ENCODE assay signal across 8 cellular contexts in the genomic region with DNA sequence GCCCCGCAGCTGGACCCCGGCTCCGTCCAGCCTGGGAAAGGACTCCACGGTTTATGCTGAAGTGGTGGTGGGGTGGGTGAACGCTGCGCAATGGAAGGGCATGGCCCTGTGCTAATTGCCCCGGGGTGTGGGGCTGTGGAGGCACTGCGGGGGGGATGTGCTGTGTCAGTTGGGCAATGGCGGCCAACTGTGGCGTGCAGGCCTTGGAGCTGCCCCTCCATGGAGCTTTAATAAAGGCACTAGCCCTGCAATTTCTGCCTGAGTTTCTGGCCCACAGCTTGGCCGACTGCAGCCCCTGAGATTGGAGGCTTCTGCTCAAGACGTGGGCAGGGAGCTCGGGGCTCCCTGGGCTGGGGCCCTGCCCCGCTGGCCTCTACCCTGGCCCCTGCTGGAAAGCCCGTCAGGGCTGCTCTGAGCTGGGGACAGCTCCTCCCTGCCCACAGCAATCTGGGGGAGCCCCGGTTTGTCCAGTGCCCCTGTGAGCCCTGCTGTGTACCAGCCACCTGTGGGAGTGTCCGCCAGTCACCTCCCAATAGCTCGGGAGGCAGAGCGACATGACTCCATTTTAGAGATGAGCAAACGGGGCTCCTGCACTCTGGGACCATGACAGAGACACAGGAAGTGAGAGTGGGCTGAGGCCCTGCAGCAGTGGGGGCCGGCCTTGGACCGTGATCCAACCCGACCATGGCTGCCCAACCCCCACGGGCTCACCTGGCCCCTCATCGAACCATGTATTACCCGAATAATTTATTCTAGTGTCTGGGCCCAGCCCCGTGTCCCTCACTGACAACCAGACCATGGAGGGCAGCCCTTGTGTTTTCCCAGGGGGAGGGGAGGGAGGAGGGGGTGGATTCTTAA. TPM values are rescaled to one million over a fixed set of nuclear protein-coding genes. Genes with fewer than 3 reads are reported as not detected.
A peak's percentile ranks its signal among the peaks of the same experiment; 100 is the strongest.
DNase-seq lines count a peak whose midpoint lies in the region; ATAC-seq and TF ChIP-seq lines count a peak whose summit lies in the region.

No MANE protein-coding gene starts in this region.

- H3K4me1 ChIP-seq in skeletal muscle tissue (ENCODE audit: control insufficient read depth in 3 of 3, insufficient read depth in 3 of 3, low read length in 3 of 3): peaks cover 38 to 47% (median 39%) of the 10 kb centered on the region in 3 donors

- ATAC-seq in activated CD8-positive, alpha-beta T cell treated with anti-CD3 and anti-CD28 coated beads for 36 hours: peak; percentile 50
- no peak for ATAC-seq in GM18870 (IDR thresholded peaks at IDR 0.05; ENCODE audit: unreplicated experiment)
- no peak for ATAC-seq in GM18861 (IDR thresholded peaks at IDR 0.05; ENCODE audit: unreplicated experiment)

- H3K4me1 Mint-ChIP-seq in activated CD8-positive, alpha-beta T cell treated with anti-CD3 and anti-CD28 coated beads for 36 hours (ENCODE audit: low read depth): peaks cover 23% of the 10 kb centered on the region

- DNase-seq in DMS53 (lab: John Stamatoyannopoulos, UW): peak; percentile 72
- peak; percentile 53 for DNase-seq in HK-2 (ENCODE audit: unreplicated experiment)
- peak; percentile 95 for DNase-seq in activated CD8-positive, alpha-beta T cell treated with anti-CD3 and anti-CD28 coated beads for 36 hours
- DNase-seq in germinal center (ENCODE audit: low spot score): peak; percentile 72
- no peak for DNase-seq in mucosa of gallbladder (ENCODE audit: low spot score)

- peak overlapping the region; percentile 90 for H3K27ac ChIP-seq in skeletal muscle tissue (ENCODE audit: low read depth, low read length)

- H3K4me3 ChIP-seq in skeletal muscle tissue (ENCODE audit: low read length in 3 of 3): peak overlapping the region; percentile 23 to 61 (median 51)

- no peak for TF ChIP-seq CTCF in activated CD8-positive, alpha-beta T cell treated with anti-CD3 and anti-CD28 coated beads for 36 hours (IDR thresholded peaks at IDR 0.05)

- intact Hi-C loops in activated CD8-positive, alpha-beta T cell treated with anti-CD3 and anti-CD28 coated beads for 36 hours (cut with micrococcal nuclease): loop anchor here (5.0 kb wide), 2 partner anchors 40 to 135 kb away; partner anchors contain the start of genes PEX10 and PRXL2B

- peak overlapping the region; percentile 98 for H3K27ac Mint-ChIP-seq in activated CD8-positive, alpha-beta T cell treated with anti-CD3 and anti-CD28 coated beads for 36 hours

- peaks cover 33 to 50% (median 37%) of the 10 kb centered on the region in 3 donors for H3K27me3 ChIP-seq in skeletal muscle tissue (ENCODE audit: control insufficient read depth in 3 of 3, insufficient read depth in 3 of 3, low read length in 3 of 3)

- H3K36me3 Mint-ChIP-seq in activated CD8-positive, alpha-beta T cell treated with anti-CD3 and anti-CD28 coated beads for 36 hours (ENCODE audit: low read depth): no peaks in the 10 kb centered on the region

- no peaks in the 10 kb centered on the region for H3K9me3 Mint-ChIP-seq in activated CD8-positive, alpha-beta T cell treated with anti-CD3 and anti-CD28 coated beads for 36 hours

- H3K4me3 Mint-ChIP-seq in activated CD8-positive, alpha-beta T cell treated with anti-CD3 and anti-CD28 coated beads for 36 hours: peak overlapping the region; percentile 83

- POLR2A ChIA-PET in activated CD8-positive, alpha-beta T cell treated with anti-CD3 and anti-CD28 coated beads for 36 hours (lab: Charles Lee): interaction anchor here (0.7 to 8.3 kb wide), 12 partner anchors 9 to 342 kb away, joined by 3 to 138 read pairs (median 5); partner anchors contain the start of genes HES5, PANK4, PEX10 and PRXL2B

- no peaks in the 10 kb centered on the region for H3K36me3 ChIP-seq in skeletal muscle tissue (ENCODE audit: control insufficient read depth in 3 of 3, insufficient read depth in 3 of 3, low read length in 3 of 3)

- CTCF ChIA-PET in activated CD8-positive, alpha-beta T cell treated with anti-CD3 and anti-CD28 coated beads for 36 hours (lab: Charles Lee): interaction anchor here (0.6 to 2.8 kb wide), 14 partner anchors 9 to 311 kb away, joined by 3 to 30 read pairs (median 6); partner anchors contain the start of genes HES5, PANK4 and TNFRSF14

- H3K9me3 ChIP-seq in skeletal muscle tissue (ENCODE audit: control insufficient read depth in 3 of 3, low read length in 3 of 3): no peaks in the 10 kb centered on the region

- no peaks in the 10 kb centered on the region for H3K27me3 Mint-ChIP-seq in activated CD8-positive, alpha-beta T cell treated with anti-CD3 and anti-CD28 coated beads for 36 hours

- peak overlapping the region; percentile 38 to 81 (median 43) for H3K9ac ChIP-seq in skeletal muscle tissue (ENCODE audit: low read depth in 1 of 3, low read length in 3 of 3)

RNA-seq across cellular contexts. Expression of gene TNFRSF14, which starts 8.7 kb away (rescaled TPM):
- 100 to 1,000 TPM; 134 to 140 TPM for total RNA-seq in activated CD8-positive, alpha-beta T cell treated with anti-CD3 and anti-CD28 coated beads for 36 hours
- 11.5 TPM for total RNA-seq in skeletal muscle tissue
- 231 TPM for total RNA-seq in mucosa of gallbladder

RNA-seq across cellular contexts. Expression of gene HES5, which starts 17.4 kb away (rescaled TPM):
- not detected for total RNA-seq in activated CD8-positive, alpha-beta T cell treated with anti-CD3 and anti-CD28 coated beads for 36 hours
- total RNA-seq in skeletal muscle tissue (1.6 TPM), mucosa of gallbladder (0.20 TPM)

RNA-seq across cellular contexts. Expression of gene PANK4, which starts 21.0 kb away (rescaled TPM):
- total RNA-seq in activated CD8-positive, alpha-beta T cell treated with anti-CD3 and anti-CD28 coated beads for 36 hours: 10 to 100 TPM; 39.0 to 40.6 TPM
- 26.1 TPM for total RNA-seq in skeletal muscle tissue
- 39.9 TPM for total RNA-seq in mucosa of gallbladder

RNA-seq across cellular contexts. Expression of gene PRXL2B, which starts 39.1 kb away (rescaled TPM):
- total RNA-seq in activated CD8-positive, alpha-beta T cell treated with anti-CD3 and anti-CD28 coated beads for 36 hours: 10 to 100 TPM; 39.1 to 43.6 TPM
- total RNA-seq in skeletal muscle tissue (5.7 TPM), mucosa of gallbladder (133 TPM)

Comparison
In these comparisons a context has a peak if more than half of its experiments do, and no peak if none do; other contexts are left out.
1. RNA of gene TNFRSF14, which starts 8.7 kb away (total RNA-seq): 231 TPM in mucosa of gallbladder (single experiment) and 134 to 140 TPM in activated CD8-positive, alpha-beta T cell treated with anti-CD3 and anti-CD28 coated beads for 36 hours; 11.5 TPM in skeletal muscle tissue (single experiment); every median in the first group is over 10 times any median in the second.